15 cellular contexts compared by ENCODE assay signal in genomic region chr2:75140288-75140687, GRCh38.
"Had no signal": no experiment of that assay in that cellular context is flagged by ENCODE, and none has a peak within 500 bp of the region (broad histone marks: within the 10 kb centered on the region; RNA-seq: fewer than 3 reads in every experiment).

No MANE protein-coding gene starts in this region.

- H3K4me3 ChIP-seq: mucosa of descending colon, transverse colon had no signal

- DNase-seq: activated CD4-positive, alpha-beta T cell treated with anti-CD3 and anti-CD28 coated beads for 4 hours; activated CD8-positive, alpha-beta memory T cell treated with anti-CD3 and anti-CD28 coated beads, Interleukin-2, amount 50 U/mL, for 48 hours; activated CD8-positive, alpha-beta T cell treated with anti-CD3 and anti-CD28 coated beads, Interleukin-2, amount 10 ng/mL, durations not matched to agents 7 days and 5 days; activated naive CD8-positive, alpha-beta T cell treated with anti-CD3 and anti-CD28 coated beads, Interleukin-2, amount 10 ng/mL, durations not matched to agents 7 days and 5 days; aorta; foreskin melanocyte; head of caudate nucleus; left colon; mucosa of descending colon; naive thymus-derived CD8-positive, alpha-beta T cell; right cardiac atrium; small intestine; T-helper 9 cell; transverse colon; WERI-Rb-1 had no signal

- H3K27ac ChIP-seq: transverse colon, WERI-Rb-1 had no signal

- H3K9me3 ChIP-seq: mucosa of descending colon, transverse colon had no signal

- H3K36me3 ChIP-seq: transverse colon, WERI-Rb-1 had no signal

- H3K4me1 ChIP-seq: transverse colon had no signal

- H3K27me3 ChIP-seq: transverse colon had no signal
